ENCODE assay signal across 8 cellular contexts in genomic region chr9:131762356-131762932, GRCh38. TPM values are rescaled to one million over a fixed set of nuclear protein-coding genes. Genes with fewer than 3 reads are reported as not detected.
DNase-seq lines count a peak whose midpoint lies in the region; TF ChIP-seq lines count a peak whose summit lies in the region.

No MANE protein-coding gene starts in this region.

- H3K36me3 ChIP-seq in HUES6 (ENCODE audit: control insufficient read depth, insufficient read depth, low read length) (no peaks in the 10 kb centered on the region), neural progenitor cell (no peaks in the 10 kb centered on the region)

- H3K27me3 Mint-ChIP-seq in neural progenitor cell (ENCODE audit: insufficient read depth, low read depth), result peaks cover 13% of the 10 kb centered on the region

- H3K9me3 ChIP-seq in HUES6 (ENCODE audit: control insufficient read depth, insufficient read depth, low read depth, low read length) (no peaks in the 10 kb centered on the region), neural progenitor cell (ENCODE audit: low read depth) (no peaks in the 10 kb centered on the region)

- no peaks in the 10 kb centered on the region for H3F3A ChIP-seq in neural progenitor cell (ENCODE audit: low read depth)

- no peak overlapping the region for H3K4me3 Mint-ChIP-seq in neural progenitor cell

- no peaks in the 10 kb centered on the region for H4K20me1 ChIP-seq in neural progenitor cell (ENCODE audit: low read depth)

- DNase-seq in DMS153 treated with DMSO at 0.1 percent for 48 hours (lab: John Stamatoyannopoulos, UW; ENCODE audit: unreplicated experiment) (peak; percentile 75), RKO (ENCODE audit: low spot score) (peak; percentile 78), activated T-helper 1 cell treated with Interleukin-2 at 50 U/mL for 16 hours (ENCODE audit: low read depth) (peak; percentile 62), fibroblast of the aortic adventitia (ENCODE audit: low read depth) (peak; percentile 45), neural progenitor cell (ENCODE audit: low spot score) (peak; percentile 89), substantia nigra (lab: John Stamatoyannopoulos, UW) (peak in 40 of 49 donors; percentile 13 to 87 (median 54)), OCI-M2 (lab: John Stamatoyannopoulos, UW; ENCODE audit: unreplicated experiment) (no peak)

- peak overlapping the region; percentile 46 for H3K4me2 ChIP-seq in neural progenitor cell

- no peaks in the 10 kb centered on the region for H3K9me3 Mint-ChIP-seq in neural progenitor cell

- H3K4me1 Mint-ChIP-seq in neural progenitor cell, result peaks cover 3% of the 10 kb centered on the region

- peaks cover 4% of the 10 kb centered on the region for H3K4me1 ChIP-seq in HUES6 (ENCODE audit: control insufficient read depth, insufficient read depth, low read length)
- H3K4me1 ChIP-seq in neural progenitor cell, result no peaks in the 10 kb centered on the region

- no peaks in the 10 kb centered on the region for H3K36me3 Mint-ChIP-seq in neural progenitor cell

- H3K79me2 ChIP-seq in neural progenitor cell (ENCODE audit: low read depth), result no peaks in the 10 kb centered on the region

- H3K9ac ChIP-seq in HUES6 (ENCODE audit: low read length), result no peak overlapping the region
- no peak overlapping the region for H3K9ac ChIP-seq in neural progenitor cell

- H2AFZ ChIP-seq in neural progenitor cell (replicated peaks), result no peak overlapping the region

- H3K27ac ChIP-seq in HUES6 (ENCODE audit: low read depth, low read length), result no peak overlapping the region
- no peak overlapping the region for H3K27ac ChIP-seq in neural progenitor cell
- H3K27ac ChIP-seq in substantia nigra (ENCODE audit: low read depth, low read length, poor library complexity, severe bottlenecking), result no peak overlapping the region

- peak overlapping the region; percentile 32 for H3K4me3 ChIP-seq in HUES6 (ENCODE audit: low read depth, low read length)
- no peak overlapping the region for H3K4me3 ChIP-seq in fibroblast of the aortic adventitia (ENCODE audit: low read depth, low read length)
- no peak overlapping the region for H3K4me3 ChIP-seq in neural progenitor cell

- no peak overlapping the region for H3K27ac Mint-ChIP-seq in neural progenitor cell

- H3K27me3 ChIP-seq in HUES6 (ENCODE audit: control insufficient read depth, insufficient read depth, low read length) (peaks cover 4% of the 10 kb centered on the region; the same call in 1 of the 2 replicates), neural progenitor cell (peaks cover 4% of the 10 kb centered on the region)

- TF ChIP-seq CTCF in fibroblast of the aortic adventitia (IDR thresholded peaks at IDR 0.05; ENCODE audit: insufficient read depth, low read length) (peak; percentile 73), neural progenitor cell (IDR thresholded peaks at IDR 0.05) (peak; percentile 83)

RNA-seq across cellular contexts. Expression of gene RAPGEF1, which starts 22.6 kb away (rescaled TPM):
- 20.2 and 33.7 TPM in 2 replicates for total RNA-seq in fibroblast of the aortic adventitia (ENCODE audit: low replicate concordance)
- 33.3 and 34.6 TPM in 2 replicates for total RNA-seq in neural progenitor cell (ENCODE audit: low replicate concordance)
